1 cellular context compared by ENCODE assay signal in genomic region chr11:35955636-35956035, GRCh38.
TF ChIP-seq lines count a peak whose summit lies in the region.

No MANE protein-coding gene starts in this region.

TF ChIP-seq in K562, 482 proteins besides CTCF, POLR2A, EP300 and RAD21 (continued from another document):
- no peak for TF ChIP-seq ZNF407 (IDR thresholded peaks at IDR 0.05; ENCODE audit: low read depth)
- peak; percentile 58; the same call in 1 of the 2 replicates for TF ChIP-seq SPI1 (IDR thresholded peaks at IDR 0.05; ENCODE audit: borderline replicate concordance, low read depth, low read length)
- no peak for TF ChIP-seq JUN (IDR thresholded peaks at IDR 0.05; ENCODE audit: borderline replicate concordance, low read depth, low read length)
- no peak for TF ChIP-seq JUN (CRISPR knock-in tag; IDR thresholded peaks at IDR 0.05; ENCODE audit: borderline replicate concordance)
